ENCODE assay signal across 21 cellular contexts in genomic region chr7:7226407-7226806, GRCh38. TPM values are rescaled to one million over a fixed set of nuclear protein-coding genes. Genes with fewer than 3 reads are reported as not detected.
DNase-seq lines count a peak whose midpoint lies in the region; FAIRE-seq and TF ChIP-seq lines count a peak whose summit lies in the region.
"Had no signal": no experiment of that assay in that cellular context is flagged by ENCODE, and none has a peak within 500 bp of the region (broad histone marks: within the 10 kb centered on the region; RNA-seq: fewer than 3 reads in every experiment).

No MANE protein-coding gene starts in this region.

- peaks cover 13% of the 10 kb centered on the region for H3K9me3 ChIP-seq in mesenchymal stem cell (ENCODE audit: control insufficient read depth, low read length)

- no peak overlapping the region for H2BK12ac ChIP-seq in mesenchymal stem cell (ENCODE audit: low read length in 2 of 2)

- FAIRE-seq in H54 (lab: Jason Lieb, UNC), result peak; percentile 48
- FAIRE-seq: A204.1, GM12892 had no signal

- TF ChIP-seq POLR2A in H54 (IDR thresholded peaks at IDR 0.05; ENCODE audit: low read depth, low read length), result no peak

- H2BK15ac ChIP-seq in mesendoderm (replicated peaks; ENCODE audit: low read depth) (no peak overlapping the region), mesenchymal stem cell (ENCODE audit: low read depth, poor library complexity, severe bottlenecking) (no peak overlapping the region)

- no peak overlapping the region for H3K14ac ChIP-seq in mesenchymal stem cell (ENCODE audit: low read length in 2 of 2)

- H3K79me2 ChIP-seq in mesendoderm (ENCODE audit: control insufficient read depth, insufficient read depth, low read length), result peaks cover 15% of the 10 kb centered on the region

- H2BK120ac ChIP-seq in mesendoderm (ENCODE audit: low read depth, low read length) (no peak overlapping the region), mesenchymal stem cell (ENCODE audit: low read depth, low read length) (no peak overlapping the region)

- DNase-seq in H54 (ENCODE audit: insufficient read length, low spot score) (no peak), choroid plexus epithelial cell (ENCODE audit: low read depth) (peak; percentile 37), fibroblast of villous mesenchyme (ENCODE audit: low read depth) (peak; percentile 37), mesendoderm (no peak), amniotic stem cell (lab: John Stamatoyannopoulos, UW) (no peak), germinal center (ENCODE audit: low spot score) (no peak), mesenchymal stem cell (no peak), occipital lobe (lab: John Stamatoyannopoulos, UW) (no peak)
- DNase-seq: Caco-2; CD4-positive, CD25-positive, alpha-beta regulatory T cell; CD8-positive, alpha-beta T cell; DMS153; DND-41; GOT3; H7; HCEC 1CT had no signal

- H3K23ac ChIP-seq in mesendoderm (ENCODE audit: low read length), result no peak overlapping the region
- H3K23ac ChIP-seq in mesenchymal stem cell (ENCODE audit: low read length in 2 of 2), result no peak overlapping the region

- H2AK5ac ChIP-seq in mesendoderm (ENCODE audit: low read length) (no peak overlapping the region), mesenchymal stem cell (ENCODE audit: low read length, severe bottlenecking) (no peak overlapping the region)

- TF ChIP-seq CTCF in choroid plexus epithelial cell (conservative IDR thresholded peaks at IDR 0.05; ENCODE audit: low read depth, low read length) (no peak), fibroblast of villous mesenchyme (IDR thresholded peaks at IDR 0.05; ENCODE audit: insufficient read depth, low read depth, low read length) (no peak)

- H3K4me1 ChIP-seq in mesendoderm (ENCODE audit: control insufficient read depth, low read depth, low read length) (peaks cover 6% of the 10 kb centered on the region), mesenchymal stem cell (ENCODE audit: control insufficient read depth, insufficient read depth, low read depth, low read length) (no peaks in the 10 kb centered on the region)
- H3K4me1 ChIP-seq: BLaER1 had no signal

- H3K27me3 ChIP-seq in mesendoderm (ENCODE audit: insufficient read depth, low read length, poor library complexity) (no peaks in the 10 kb centered on the region), mesenchymal stem cell (ENCODE audit: control insufficient read depth in 1 of 2, insufficient read depth in 1 of 2, low read length in 2 of 2) (no peaks in the 10 kb centered on the region)
- H3K27me3 ChIP-seq: BLaER1 had no signal

- no peak overlapping the region for H3K4me2 ChIP-seq in mesendoderm (ENCODE audit: low read length)
- H3K4me2 ChIP-seq in mesenchymal stem cell (ENCODE audit: low read length, poor library complexity, severe bottlenecking), result no peak overlapping the region
- H3K4me2 ChIP-seq: BLaER1 had no signal

- H4K5ac ChIP-seq in mesendoderm (ENCODE audit: low read length), result no peak overlapping the region

- H4K91ac ChIP-seq in mesenchymal stem cell (ENCODE audit: low read length), result no peak overlapping the region

- H3K4me3 ChIP-seq in choroid plexus epithelial cell (ENCODE audit: low read depth, low read length), result no peak overlapping the region
- H3K4me3 ChIP-seq in fibroblast of villous mesenchyme (ENCODE audit: low read depth, low read length), result no peak overlapping the region
- H3K4me3 ChIP-seq in mesendoderm (ENCODE audit: low read length), result no peak overlapping the region
- no peak overlapping the region for H3K4me3 ChIP-seq in mesenchymal stem cell (ENCODE audit: insufficient read depth in 1 of 2, low read depth in 1 of 2, low read length in 2 of 2)
- H3K4me3 ChIP-seq: BLaER1 had no signal

- no peak overlapping the region for H3K4ac ChIP-seq in mesendoderm (ENCODE audit: low read depth, low read length)
- H3K4ac ChIP-seq in mesenchymal stem cell (ENCODE audit: low read depth in 1 of 2, low read length in 2 of 2), result no peak overlapping the region

- no peaks in the 10 kb centered on the region for H3K36me3 ChIP-seq in mesendoderm (ENCODE audit: control insufficient read depth, insufficient read depth, low read length)
- peaks cover 0 to 20% of the 10 kb centered on the region in 2 experiments for H3K36me3 ChIP-seq in mesenchymal stem cell (ENCODE audit: control insufficient read depth in 1 of 2, insufficient read depth in 2 of 2, low read depth in 1 of 2, low read length in 2 of 2)

- no peak overlapping the region for H2AFZ ChIP-seq in mesenchymal stem cell (ENCODE audit: low read depth, low read length)

- peak overlapping the region; percentile 28 for H4K8ac ChIP-seq in mesendoderm (ENCODE audit: low read depth, low read length)
- H4K8ac ChIP-seq in mesenchymal stem cell (ENCODE audit: low read length), result no peak overlapping the region

- H2BK5ac ChIP-seq in mesendoderm (ENCODE audit: low read length) (no peak overlapping the region), mesenchymal stem cell (ENCODE audit: low read depth, low read length, poor library complexity, severe bottlenecking) (no peak overlapping the region)

- H3K79me1 ChIP-seq in mesendoderm (ENCODE audit: low read length), result peaks cover 2% of the 10 kb centered on the region
- H3K79me1 ChIP-seq in mesenchymal stem cell (replicated peaks; ENCODE audit: low read length, poor library complexity, severe bottlenecking), result peaks cover 5% of the 10 kb centered on the region

- WGBS in mesendoderm (ENCODE audit: extremely low coverage, insufficient coverage, low lambda C conversion rate), result no CpG with 5 or more reads among the region's 5 CpGs
- 98% methylated on average over 5 of the region's 5 CpGs for WGBS in mesenchymal stem cell

- no peak overlapping the region for H3K18ac ChIP-seq in mesendoderm (ENCODE audit: low read length)
- H3K18ac ChIP-seq in mesenchymal stem cell (ENCODE audit: low read depth in 1 of 2, low read length in 2 of 2), result no peak overlapping the region

- H3K27ac ChIP-seq in mesendoderm (ENCODE audit: low read depth, low read length) (no peak overlapping the region), mesenchymal stem cell (ENCODE audit: low read length, poor library complexity, severe bottlenecking) (no peak overlapping the region)
- H3K27ac ChIP-seq: 22Rv1, BLaER1, C4-2B had no signal

- H3K56ac ChIP-seq in mesendoderm (ENCODE audit: low read length), result no peak overlapping the region

- H3K9ac ChIP-seq in mesendoderm (ENCODE audit: low read length), result no peak overlapping the region
- no peak overlapping the region for H3K9ac ChIP-seq in mesenchymal stem cell (ENCODE audit: low read length)
- H3K9ac ChIP-seq: BLaER1 had no signal

RNA-seq across cellular contexts. Expression of gene C1GALT1, which starts 44.1 kb away (rescaled TPM):
- total RNA-seq in fibroblast of villous mesenchyme (11.7 and 13.9 TPM in 2 replicates), occipital lobe (37.7 TPM)
- 40.9 TPM for polyA plus RNA-seq in mesendoderm (2013, experiment 1 of 2)
- polyA plus RNA-seq in mesendoderm (2013, experiment 2 of 2), result 42.6 TPM
- 13.5 TPM for polyA plus RNA-seq in mesenchymal stem cell (2013, experiment 1 of 2)
- 13.7 TPM for polyA plus RNA-seq in mesenchymal stem cell (2013, experiment 2 of 2)

Comparison
In these comparisons a context has a peak if more than half of its experiments do, and no peak if none do; other contexts are left out.
1. DNase-seq: peak in choroid plexus epithelial cell (single experiment) and fibroblast of villous mesenchyme (single experiment); none in H54 (single experiment), mesendoderm (single experiment), amniotic stem cell (single experiment), germinal center (single experiment), mesenchymal stem cell (single experiment) and occipital lobe (single experiment).